In the genomic region with DNA sequence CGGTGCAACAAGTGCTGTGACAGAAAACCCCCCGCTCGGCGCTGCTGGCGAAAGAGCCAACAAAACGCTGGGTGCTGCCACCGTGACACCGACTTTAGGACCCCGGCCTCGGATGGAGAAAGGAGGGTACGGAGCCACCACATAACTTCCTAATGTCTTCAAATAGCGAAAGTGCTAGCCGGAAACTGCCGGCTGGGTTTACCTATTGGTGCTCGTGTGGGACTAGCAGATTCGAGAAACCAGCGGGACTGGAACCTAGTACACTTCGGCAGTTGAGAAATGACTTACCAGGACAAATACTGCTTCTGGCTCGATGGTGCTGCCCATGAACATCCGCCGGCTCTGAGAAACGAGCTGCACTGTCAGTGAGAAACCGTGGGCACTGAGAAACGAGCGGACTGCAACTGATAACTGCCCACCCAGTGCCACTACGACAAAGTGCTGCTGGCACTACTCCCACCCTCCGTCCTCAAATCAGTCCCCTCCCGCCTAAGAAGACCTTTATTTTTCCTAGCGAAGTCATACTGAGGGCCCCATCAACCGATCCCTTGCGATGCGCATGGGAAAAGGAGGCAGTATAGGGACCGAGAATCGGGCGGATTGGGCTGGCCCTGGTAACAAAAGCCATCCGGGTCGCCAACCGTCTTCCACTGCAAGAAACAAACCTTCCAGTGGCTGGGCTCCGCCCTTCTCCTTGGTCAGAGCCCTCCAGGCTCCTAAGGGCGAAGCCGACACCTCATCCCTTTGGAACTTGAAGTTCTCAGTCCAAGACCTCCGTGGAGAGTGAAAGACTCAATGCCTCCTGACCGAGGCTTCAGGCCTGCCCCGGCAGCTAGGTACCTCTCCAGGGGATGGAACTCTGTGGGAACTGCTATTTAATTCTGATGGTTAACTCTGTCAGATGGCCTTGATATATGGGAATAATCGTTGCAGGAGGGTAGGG, we compare ENCODE assay signal across 8 cellular contexts. TPM values are rescaled to one million over a fixed set of nuclear protein-coding genes. Genes with fewer than 3 reads are reported as not detected.
A peak's percentile ranks its signal among the peaks of the same experiment; 100 is the strongest.
DNase-seq lines count a peak whose midpoint lies in the region; ATAC-seq lines count a peak whose summit lies in the region.

No MANE protein-coding gene starts in this region.

- peak overlapping the region; percentile 92 for H3K27ac ChIP-seq in ACC112 (ENCODE audit: low read depth, low read length)

- DNase-seq in NCI-H345 (lab: John Stamatoyannopoulos, UW) (peak; percentile 93), cerebellum (ENCODE audit: low spot score) (peak; percentile 78), kidney tubule cell (ENCODE audit: low spot score) (peak; percentile 93)
- peak; percentile 71 to 85 for DNase-seq in stimulated activated CD4-positive, alpha-beta T cell treated with anti-CD3 and anti-CD28 coated beads, Interleukin-1b, Interleukin-23, amount 100 ng/mL, for 1 hour (ENCODE audit: low read depth in 2 of 2)

- peak overlapping the region; percentile 60 for H2AFZ ChIP-seq in ACC112 (ENCODE audit: low read length, unreplicated experiment)

- H3K27me3 ChIP-seq in ACC112 (ENCODE audit: insufficient read depth, low read length), result no peaks in the 10 kb centered on the region

- H3K4me3 ChIP-seq in ACC112 (ENCODE audit: low read depth, low read length), result peak overlapping the region; percentile 91

- peaks cover 20% of the 10 kb centered on the region for H3K4me1 ChIP-seq in ACC112 (ENCODE audit: control insufficient read depth, insufficient read depth, low read length, unreplicated experiment)

- peaks cover 68% of the 10 kb centered on the region for H3K79me2 ChIP-seq in ACC112 (ENCODE audit: control insufficient read depth, insufficient read depth, low read length, unreplicated experiment)

- ATAC-seq in GM18870 (IDR thresholded peaks at IDR 0.05; ENCODE audit: unreplicated experiment), result peak; percentile 34
- peak; percentile 40 for ATAC-seq in HG03159 (IDR thresholded peaks at IDR 0.05; ENCODE audit: unreplicated experiment)
- ATAC-seq in activated CD4-positive, CD25-positive, alpha-beta regulatory T cell treated with anti-CD3 and anti-CD28 coated beads, Interleukin-2, amount 50 U/mL, for 24 hours, result peak; percentile 67

- peaks cover 11% of the 10 kb centered on the region; the same call in 1 of the 2 replicates for H3K36me3 ChIP-seq in ACC112 (ENCODE audit: insufficient read depth, low read length)

RNA-seq across cellular contexts. Expression of gene ANXA2R, which starts 27.0 kb away (rescaled TPM):
- 2.9 TPM for total RNA-seq in cerebellum

RNA-seq across cellular contexts. Expression of gene ZNF131, which starts 53.6 kb away (rescaled TPM):
- total RNA-seq in cerebellum, result 64.2 TPM

Comparison
In these comparisons a context has a peak if more than half of its experiments do, and no peak if none do; other contexts are left out.
1. Peak in every context shown above with its lines: DNase-seq, ATAC-seq, H3K4me3 ChIP-seq and H3K27ac ChIP-seq.